16 cellular contexts compared by ENCODE assay signal in the genomic region with DNA sequence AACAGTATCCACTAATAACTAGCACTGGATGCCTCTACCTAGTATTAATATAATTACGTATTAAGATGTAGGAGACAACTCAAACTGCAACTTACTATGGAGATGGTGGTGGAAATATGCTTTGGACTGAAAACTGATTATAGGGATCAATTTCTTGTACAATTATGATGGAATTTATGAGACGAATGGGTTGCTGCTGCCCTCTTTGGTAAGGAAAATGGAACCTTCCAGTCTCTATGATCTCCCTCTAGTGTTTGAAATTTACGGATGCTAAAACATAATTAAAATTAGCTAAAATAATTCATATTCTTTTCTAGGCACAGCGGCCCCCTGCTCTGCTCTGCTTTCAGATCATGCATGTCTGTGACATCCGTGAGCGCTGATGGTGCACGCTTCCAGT.
DNase-seq lines count a peak whose midpoint lies in the region; ATAC-seq, FAIRE-seq and TF ChIP-seq lines count a peak whose summit lies in the region.
"Had no signal": no experiment of that assay in that cellular context is flagged by ENCODE, and none has a peak within 500 bp of the region (broad histone marks: within the 10 kb centered on the region; RNA-seq: fewer than 3 reads in every experiment).

No MANE protein-coding gene starts in this region.

- H3K27ac ChIP-seq in AG04450 (ENCODE audit: low read depth, low read length): no peak overlapping the region
- H3K27ac ChIP-seq in K562 (ENCODE audit: extremely low read depth, low read depth, low read length): no peak overlapping the region
- no peak overlapping the region for H3K27ac ChIP-seq in liver (ENCODE audit: low read depth in 1 of 2, low read length in 2 of 2)
- no peak overlapping the region for H3K27ac ChIP-seq in colonic mucosa
- H3K27ac ChIP-seq: stomach had no signal

- H4K20me1 ChIP-seq in K562 (replicated peaks; ENCODE audit: control insufficient read depth, insufficient read depth, low read length): no peaks in the 10 kb centered on the region

- intact Hi-C loops in K562 (cut with micrococcal nuclease): loop anchor here (5.0 kb wide), 1 partner anchor 105 kb away; no protein-coding TSS in a partner anchor
- intact Hi-C loops in colonic mucosa (cut with DNase I): no loop called here

- no peaks in the 10 kb centered on the region for H3K79me2 ChIP-seq in K562 (ENCODE audit: control insufficient read depth, insufficient read depth, low read length)

- H3K9me1 ChIP-seq in K562 (ENCODE audit: control insufficient read depth, insufficient read depth, low read length): no peaks in the 10 kb centered on the region

- no peak overlapping the region for H3K4me2 ChIP-seq in K562 (ENCODE audit: insufficient read depth, low read length)

- H2AFZ ChIP-seq in K562 (ENCODE audit: low read depth, low read length): no peak overlapping the region

- 4% methylated on average over 7 of the region's 7 CpGs for WGBS in K562 (ENCODE audit: insufficient coverage, low coverage, missing lambda C conversion rate)
- WGBS in liver: 77% methylated on average over 7 of the region's 7 CpGs

- FAIRE-seq in K562 (lab: Jason Lieb, UNC) (no peak), GM12892 (lab: Jason Lieb, UNC) (no peak)
- FAIRE-seq: D721Med had no signal

- in situ Hi-C loops in K562 (cut with MboI): no loop called here

- H3K27me3 ChIP-seq in AG04450 (ENCODE audit: control insufficient read depth, insufficient read depth, low read length): peaks cover 2% of the 10 kb centered on the region
- peaks cover 18 to 23% of the 10 kb centered on the region in 2 experiments; a peak in 4 of 5 replicates for H3K27me3 ChIP-seq in K562 (ENCODE audit: control insufficient read depth in 2 of 2, insufficient read depth in 2 of 2, low read length in 2 of 2)
- peaks cover 0 to 2% (median 0%) of the 10 kb centered on the region in 4 donors for H3K27me3 ChIP-seq in liver (ENCODE audit: control insufficient read depth in 4 of 4, insufficient read depth in 4 of 4, low read length in 3 of 4)
- H3K27me3 ChIP-seq in colonic mucosa: no peaks in the 10 kb centered on the region
- H3K27me3 ChIP-seq: stomach had no signal

- no TSS peak for BruUV-seq in K562 (replicated peaks; lab: Mats Ljungman, UMichigan)

- TF ChIP-seq POLR2A in K562 (conservative IDR thresholded peaks at IDR 0.05) (no peak), GM12892 (IDR thresholded peaks at IDR 0.05; ENCODE audit: low read depth, low read length) (no peak)

- DNase-seq in AG04450 (ENCODE audit: low read depth, low spot score): no peak
- peak; percentile 38 for DNase-seq in HCEC 1CT
- DNase-seq in K562 (ENCODE audit: extremely low read depth in 1 of 4, low spot score in 3 of 4): no peak
- DNase-seq in NCI-H82 treated with DMSO at 0.1 percent for 48 hours (lab: John Stamatoyannopoulos, UW; ENCODE audit: unreplicated experiment): no peak
- DNase-seq in GM12892 (ENCODE audit: insufficient read length): no peak
- DNase-seq in stimulated activated CD4-positive, alpha-beta T cell treated with anti-CD3 and anti-CD28 coated beads, Interleukin-4, amount 100 ng/mL, for 1 hour: no peak
- DNase-seq in colonic mucosa: no peak
- DNase-seq: activated CD4-positive, alpha-beta memory T cell treated with anti-CD3 and anti-CD28 coated beads for 36 hours; AML-193; caudate nucleus; NCI-H2029 treated with DMSO at 0.1 percent for 48 hours; NCI-H526 treated with DMSO at 0.1 percent for 48 hours; stomach had no signal

- CTCF ChIA-PET in AG04450 (lab: Charles Lee) (interaction anchor here (0.9 to 1.3 kb wide), 3 partner anchors 9 to 105 kb away, joined by 3 to 6 read pairs (median 3); no protein-coding TSS in a partner anchor), K562 (lab: Yijun Ruan, JAX; ENCODE audit: low intra/inter-chr PET ratio) (interaction anchor here (0.7 kb wide), 1 partner anchor 136 kb away, joined by 3 read pairs; no protein-coding TSS in a partner anchor)

- peak; percentile 48; the same call in 2 of the 3 replicates for ATAC-seq in K562

- H3K4me3 ChIP-seq in AG04450 (ENCODE audit: low read depth, low read length) (no peak overlapping the region), K562 (no peak overlapping the region), liver (ENCODE audit: low read depth in 1 of 3, low read length in 3 of 3) (no peak overlapping the region), colonic mucosa (no peak overlapping the region)
- H3K4me3 ChIP-seq: HAP-1, stomach had no signal

- H3K9me3 ChIP-seq in AG04450 (ENCODE audit: control insufficient read depth, insufficient read depth, low read length) (no peaks in the 10 kb centered on the region), K562 (replicated peaks; ENCODE audit: control insufficient read depth, insufficient read depth, low read depth, low read length) (no peaks in the 10 kb centered on the region), liver (ENCODE audit: control insufficient read depth in 4 of 4, low read length in 3 of 4) (no peaks in the 10 kb centered on the region), colonic mucosa (no peaks in the 10 kb centered on the region)
- H3K9me3 ChIP-seq: HAP-1, stomach had no signal

- TF ChIP-seq RAD21 in K562 (CRISPR knock-in tag; conservative IDR thresholded peaks at IDR 0.05 in 1 of 2, IDR thresholded peaks at IDR 0.05 in 1 of 2) (peak in 1 of 2 experiments; percentile 46; a peak in 2 of 4 replicates), liver (IDR thresholded peaks at IDR 0.05) (peak; percentile 35 to 38)

- TF ChIP-seq EP300 in K562 (IDR thresholded peaks at IDR 0.05; ENCODE audit: low read length): no peak

- TF ChIP-seq CTCF in AG04450 (IDR thresholded peaks at IDR 0.05; ENCODE audit: low read depth, low read length) (peak; percentile 44), K562 (IDR thresholded peaks at IDR 0.05 in 2 of 3, conservative IDR thresholded peaks at IDR 0.05 in 1 of 3; ENCODE audit: insufficient read depth in 2 of 3, low read depth in 1 of 3, low read length in 3 of 3) (peak in 2 of 3 experiments; percentile 73 to 83; a peak in 4 of 6 replicates), liver (IDR thresholded peaks at IDR 0.05; ENCODE audit: low read depth, low read length, missing input control) (peak; percentile 12), colonic mucosa (IDR thresholded peaks at IDR 0.05) (no peak)

- H3K4me1 ChIP-seq in K562 (replicated peaks in 1 of 2; ENCODE audit: control insufficient read depth in 2 of 2, insufficient read depth in 2 of 2, low read length in 2 of 2): no peaks in the 10 kb centered on the region
- no peaks in the 10 kb centered on the region for H3K4me1 ChIP-seq in liver (ENCODE audit: control insufficient read depth in 4 of 4, insufficient read depth in 4 of 4, low read length in 3 of 4)
- H3K4me1 ChIP-seq in colonic mucosa: no peaks in the 10 kb centered on the region
- H3K4me1 ChIP-seq: HAP-1, stomach had no signal

- POLR2A ChIA-PET in AG04450 (lab: Yijun Ruan, JAX): no interaction called here
- POLR2A ChIA-PET in K562 (lab: Yijun Ruan, JAX): no interaction called here

- H3K9ac ChIP-seq in K562 (ENCODE audit: insufficient read depth in 1 of 2, low read depth in 2 of 2, low read length in 2 of 2) (no peak overlapping the region), liver (ENCODE audit: low read depth in 1 of 2, low read length in 2 of 2) (no peak overlapping the region), colonic mucosa (ENCODE audit: low read depth in 2 of 2, low read length in 2 of 2) (no peak overlapping the region)

- H3K36me3 ChIP-seq in K562 (ENCODE audit: control insufficient read depth, insufficient read depth, low read length) (no peaks in the 10 kb centered on the region), liver (ENCODE audit: control insufficient read depth in 4 of 4, insufficient read depth in 3 of 4, low read depth in 1 of 4, low read length in 3 of 4) (no peaks in the 10 kb centered on the region), colonic mucosa (no peaks in the 10 kb centered on the region)
- H3K36me3 ChIP-seq: HAP-1, stomach had no signal

TF ChIP-seq in liver, 16 proteins besides CTCF, POLR2A, EP300 and RAD21:
- no peak for TF ChIP-seq GABPA (IDR thresholded peaks at IDR 0.05 in 1 of 2, conservative IDR thresholded peaks at IDR 0.05 in 1 of 2)
